In the genomic region with DNA sequence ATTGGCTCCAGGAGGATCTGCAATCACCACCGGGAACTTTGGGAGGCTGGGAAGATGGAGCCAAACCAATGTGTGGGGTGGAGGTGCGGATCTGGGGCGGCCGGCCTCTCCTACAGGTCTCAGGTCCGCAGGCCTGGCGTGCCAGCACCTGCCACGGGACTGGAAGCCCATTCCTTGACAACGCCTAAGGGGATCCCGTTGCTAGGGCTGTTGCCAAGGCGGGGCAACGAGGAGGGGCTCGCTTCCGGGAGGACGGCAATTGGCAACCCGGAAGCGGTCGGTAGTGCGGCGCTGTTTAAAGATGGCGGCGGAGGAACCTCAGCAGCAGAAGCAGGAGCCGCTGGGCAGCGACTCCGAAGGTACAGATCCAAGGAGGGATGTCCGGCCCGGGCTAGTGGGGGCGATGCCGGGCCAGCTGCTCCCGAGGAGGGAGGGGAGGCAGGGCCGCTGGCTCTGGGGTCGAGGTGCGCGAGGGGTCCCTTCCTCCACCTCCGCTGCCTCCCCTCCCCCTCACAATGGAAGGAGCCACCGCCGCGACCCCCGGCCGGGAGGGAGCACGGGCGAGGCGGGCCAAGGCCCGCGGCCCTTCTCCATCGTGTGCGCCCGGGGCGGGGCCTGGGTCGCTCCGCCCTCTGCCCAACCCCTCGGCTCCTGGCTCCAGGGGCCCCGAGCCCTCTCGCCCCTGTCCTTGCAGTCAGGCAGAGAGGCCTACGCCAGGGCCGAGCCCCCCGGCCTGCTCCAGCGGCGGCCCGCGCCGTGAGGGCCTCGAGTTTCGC, we compare ENCODE assay signal across 8 cellular contexts. TPM values are rescaled to one million over a fixed set of nuclear protein-coding genes. Genes with fewer than 3 reads are reported as not detected.
DNase-seq lines count a peak whose midpoint lies in the region; ATAC-seq and TF ChIP-seq lines count a peak whose summit lies in the region.

A gene with protein sequence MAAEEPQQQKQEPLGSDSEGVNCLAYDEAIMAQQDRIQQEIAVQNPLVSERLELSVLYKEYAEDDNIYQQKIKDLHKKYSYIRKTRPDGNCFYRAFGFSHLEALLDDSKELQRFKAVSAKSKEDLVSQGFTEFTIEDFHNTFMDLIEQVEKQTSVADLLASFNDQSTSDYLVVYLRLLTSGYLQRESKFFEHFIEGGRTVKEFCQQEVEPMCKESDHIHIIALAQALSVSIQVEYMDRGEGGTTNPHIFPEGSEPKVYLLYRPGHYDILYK (plus strand): TSS at position 283 of the 776 bp plus-strand sequence. CDS start 19 bp downstream, at position 302.

- H3K4me3 ChIP-seq in heart left ventricle = peak within 1 kb of the TSS; percentile 73 to 100 (median 96)

- H3K4me3 Mint-ChIP-seq in T-cell (peak within 1 kb of the TSS; percentile 96 to 99 (median 96)), type B pancreatic cell (peak within 1 kb of the TSS; percentile 100)

- H3K27me3 Mint-ChIP-seq in T-cell (no peaks in the 10 kb centered on the region), type B pancreatic cell (no peaks in the 10 kb centered on the region)

- H3K36me3 Mint-ChIP-seq in T-cell = peaks cover 13% of the 10 kb centered on the region
- H3K36me3 Mint-ChIP-seq in type B pancreatic cell = peaks cover 11% of the 10 kb centered on the region

- CTCF ChIA-PET in T-cell (lab: Charles Lee) = no interaction called here

- no peak for TF ChIP-seq CTCF in GM10266 (IDR thresholded peaks at IDR 0.05; ENCODE audit: control insufficient read depth, insufficient read depth, low read depth, missing control alignments)
- TF ChIP-seq CTCF in heart left ventricle (IDR thresholded peaks at IDR 0.05) = no peak
- TF ChIP-seq CTCF in type B pancreatic cell (conservative IDR thresholded peaks at IDR 0.05) = no peak

- intact Hi-C loops in heart left ventricle (cut with DNase I) = no loop called here

- WGBS in adipose tissue, 3 donors = 0 to 1% (median 1%) methylated on average over 45 to 63 of the region's 63 CpGs
- 0 to 1% (median 1%) methylated on average over 33 to 63 of the region's 63 CpGs for WGBS in heart left ventricle, 4 donors

- peak within 1 kb of the TSS; percentile 95 to 98 for H3K27ac Mint-ChIP-seq in T-cell
- H3K27ac Mint-ChIP-seq in type B pancreatic cell = peak within 1 kb of the TSS; percentile 97

- peak in 1 of 2 donors; percentile 61 for TF ChIP-seq POLR2A in heart left ventricle (IDR thresholded peaks at IDR 0.05)

- H3K36me3 ChIP-seq in heart left ventricle = peaks cover 0 to 32% (median 22%) of the 10 kb centered on the region in 9 donors

- no peaks in the 10 kb centered on the region for H3K27me3 ChIP-seq in heart left ventricle

- H3K4me1 Mint-ChIP-seq in T-cell = peaks cover 26 to 35% (median 35%) of the 10 kb centered on the region in 3 donors
- H3K4me1 Mint-ChIP-seq in type B pancreatic cell (ENCODE audit: unreplicated experiment) = peaks cover 21% of the 10 kb centered on the region

- peak; percentile 91 for ATAC-seq in HG02759 (IDR thresholded peaks at IDR 0.05; ENCODE audit: unreplicated experiment)
- peak; percentile 91 to 94 (median 92) for ATAC-seq in T-cell (replicated peaks in 1 of 4)
- peak; percentile 82 to 95 (median 94) for ATAC-seq in heart left ventricle

- POLR2A ChIA-PET in T-cell (lab: Charles Lee) = interaction anchor here in 1 of 2 donors (0.5 to 0.9 kb wide), 2 partner anchors 202 to 214 kb away, joined by 3 read pairs; no protein-coding TSS in a partner anchor

- H3K27ac ChIP-seq in adipose tissue (ENCODE audit: low read depth, low read length) (peak within 1 kb of the TSS; percentile 11), heart left ventricle (peak within 1 kb of the TSS; percentile 81 to 93 (median 86))

- H3K9me3 ChIP-seq in heart left ventricle = no peaks in the 10 kb centered on the region

- no peaks in the 10 kb centered on the region for H3K9me3 Mint-ChIP-seq in T-cell
- H3K9me3 Mint-ChIP-seq in type B pancreatic cell = no peaks in the 10 kb centered on the region

- H3K4me1 ChIP-seq in heart left ventricle = peaks cover 0 to 34% (median 19%) of the 10 kb centered on the region in 12 donors

- DNase-seq in GM10266 (ENCODE audit: extremely low spot score) = peak; percentile 94
- DNase-seq in NCI-H1436 (lab: John Stamatoyannopoulos, UW) = peak; percentile 89
- DNase-seq in T-cell = peak; percentile 69 to 87 (median 80)
- DNase-seq in heart left ventricle = peak; percentile 90 to 94 (median 94)
- peak; percentile 76 for DNase-seq in pons (ENCODE audit: low spot score)
- peak; percentile 94 for DNase-seq in type B pancreatic cell (ENCODE audit: extremely low spot score, unreplicated experiment)

RNA-seq across cellular contexts. Expression of the gene that starts here (rescaled TPM):
- total RNA-seq in T-cell = 10 to 100 TPM; 63.1 to 76.7 (median 67.2) TPM
- 10 to 100 TPM; 35.3 to 62.4 (median 50.5) TPM for polyA plus RNA-seq in adipose tissue
- 10 to 100 TPM; 47.4 to 73.1 (median 54.5) TPM for total RNA-seq in heart left ventricle
- 10 to 100 TPM; 46.7 to 83.1 TPM for polyA plus RNA-seq in heart left ventricle
- 101 and 105 TPM in 2 replicates for total RNA-seq in type B pancreatic cell (ENCODE audit: low replicate concordance)

Comparison
In these comparisons a context has a peak if more than half of its experiments do, and no peak if none do; other contexts are left out.
1. Peak in every context shown above with its lines: DNase-seq, ATAC-seq, H3K4me3 ChIP-seq and H3K27ac ChIP-seq.